In the genomic region with DNA sequence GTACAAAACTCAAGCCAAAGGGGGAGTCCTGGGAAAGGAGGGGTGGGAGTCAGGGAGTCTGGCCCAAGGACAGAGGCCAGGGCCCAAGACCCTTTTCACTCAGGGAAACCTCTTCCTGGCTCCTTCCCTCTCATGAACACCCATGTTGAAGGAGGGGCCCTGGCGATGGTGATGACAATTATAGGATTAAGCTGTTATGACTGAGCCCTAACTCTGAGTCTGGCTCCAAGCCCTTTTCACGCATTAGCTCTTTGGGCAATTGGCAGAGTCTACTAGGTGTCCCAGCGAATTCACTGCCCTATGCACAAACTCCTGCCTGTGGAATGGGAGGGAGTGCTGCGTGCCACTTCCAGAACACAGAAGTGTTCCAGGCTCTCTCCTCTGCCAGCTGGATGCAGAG, we compare ENCODE assay signal across 33 cellular contexts. TPM values are rescaled to one million over a fixed set of nuclear protein-coding genes. Genes with fewer than 3 reads are reported as not detected.
DNase-seq lines count a peak whose midpoint lies in the region; ATAC-seq and TF ChIP-seq lines count a peak whose summit lies in the region.
"Had no signal": no experiment of that assay in that cellular context is flagged by ENCODE, and none has a peak within 500 bp of the region (broad histone marks: within the 10 kb centered on the region; RNA-seq: fewer than 3 reads in every experiment).

No MANE protein-coding gene starts in this region.

- no TSS peak for BruUV-seq in Caco-2 (replicated peaks; lab: Mats Ljungman, UMichigan)

- peaks cover 30% of the 10 kb centered on the region for H3K36me3 Mint-ChIP-seq in CD4-positive, CD25-positive, alpha-beta regulatory T cell
- H3K36me3 Mint-ChIP-seq in central memory CD8-positive, alpha-beta T cell (ENCODE audit: insufficient read depth) = peaks cover 33% of the 10 kb centered on the region
- peaks cover 38% of the 10 kb centered on the region for H3K36me3 Mint-ChIP-seq in Caco-2 (ENCODE audit: insufficient read depth, unreplicated experiment)

- POLR2A ChIA-PET in HEK293 (lab: Yijun Ruan, JAX) (interaction anchor here (0.9 to 1.4 kb wide), 2 partner anchors 42 to 49 kb away, joined by 3 to 4 read pairs; a partner anchor contains a TSS), Caco-2 (lab: Charles Lee) (no interaction called here)

- no peak for TF ChIP-seq CTCF in HEK293 (tag by site-specific recombination; IDR thresholded peaks at IDR 0.05)
- no peak for TF ChIP-seq CTCF in osteoblast (IDR thresholded peaks at IDR 0.05; ENCODE audit: extremely low read depth, low read depth, low read length)
- no peak for TF ChIP-seq CTCF in Caco-2 (IDR thresholded peaks at IDR 0.05; ENCODE audit: insufficient read depth in 1 of 2, low read depth in 1 of 2, low read length in 1 of 2, severe bottlenecking in 1 of 2, unreplicated experiment in 1 of 2)

- intact Hi-C loops in Caco-2 (cut with micrococcal nuclease; ENCODE audit: unreplicated experiment) = no loop called here

- peaks cover 8% of the 10 kb centered on the region for H3K79me2 ChIP-seq in osteoblast (ENCODE audit: insufficient read depth, low read length)

- CTCF ChIA-PET in HEK293 (lab: Yijun Ruan, JAX) = interaction anchor here (0.6 to 8.2 kb wide), 14 partner anchors 16 to 260 kb away, joined by 3 to 167 read pairs (median 11); a partner anchor contains a TSS
- CTCF ChIA-PET in Caco-2 (lab: Charles Lee) = no interaction called here

- no peak overlapping the region for H3K4me3 Mint-ChIP-seq in CD4-positive, CD25-positive, alpha-beta regulatory T cell
- H3K4me3 Mint-ChIP-seq in central memory CD8-positive, alpha-beta T cell = no peak overlapping the region
- H3K4me3 Mint-ChIP-seq in Caco-2 (ENCODE audit: unreplicated experiment) = no peak overlapping the region
- H3K4me3 Mint-ChIP-seq: B cell had no signal

- H2AFZ ChIP-seq in osteoblast (ENCODE audit: low read length) = no peak overlapping the region
- H2AFZ ChIP-seq: PC-9 had no signal

- peak overlapping the region; percentile 36 to 76 (median 41) for H3K27ac Mint-ChIP-seq in CD4-positive, CD25-positive, alpha-beta regulatory T cell
- peak overlapping the region; percentile 74 for H3K27ac Mint-ChIP-seq in central memory CD8-positive, alpha-beta T cell (ENCODE audit: low read depth)
- H3K27ac Mint-ChIP-seq in Caco-2 (ENCODE audit: unreplicated experiment) = no peak overlapping the region
- H3K27ac Mint-ChIP-seq: B cell had no signal

- peaks cover 3% of the 10 kb centered on the region for H4K20me1 ChIP-seq in osteoblast (ENCODE audit: insufficient read depth, low read length)

- H3K9me3 ChIP-seq in CD4-positive, CD25-positive, alpha-beta regulatory T cell (ENCODE audit: control insufficient read depth in 2 of 2, low read length in 2 of 2) = no peaks in the 10 kb centered on the region
- H3K9me3 ChIP-seq in HEK293 (ENCODE audit: control insufficient read depth, insufficient read depth, low read depth, low read length) (no peaks in the 10 kb centered on the region), osteoblast (ENCODE audit: low read depth, low read length) (no peaks in the 10 kb centered on the region), Caco-2 (no peaks in the 10 kb centered on the region)
- H3K9me3 ChIP-seq: SJCRH30 had no signal

- H3K4me1 ChIP-seq in CD4-positive, CD25-positive, alpha-beta regulatory T cell (ENCODE audit: control insufficient read depth, insufficient read depth, low read length, poor library complexity, severe bottlenecking) = peaks cover 6% of the 10 kb centered on the region
- H3K4me1 ChIP-seq in HEK293 (ENCODE audit: control insufficient read depth, insufficient read depth, low read length) = no peaks in the 10 kb centered on the region
- H3K4me1 ChIP-seq in osteoblast (ENCODE audit: insufficient read depth, low read length) = peaks cover 7% of the 10 kb centered on the region
- no peaks in the 10 kb centered on the region for H3K4me1 ChIP-seq in Caco-2

- no peak overlapping the region for H3K4me2 ChIP-seq in osteoblast (ENCODE audit: insufficient read depth, low read length)
- H3K4me2 ChIP-seq: PC-9 had no signal

- peaks cover 42% of the 10 kb centered on the region for H3K36me3 ChIP-seq in CD4-positive, CD25-positive, alpha-beta regulatory T cell (ENCODE audit: control insufficient read depth, insufficient read depth, low read length)
- peaks cover 76 to 92% of the 10 kb centered on the region in 2 experiments for H3K36me3 ChIP-seq in HEK293 (ENCODE audit: control insufficient read depth in 2 of 2, insufficient read depth in 1 of 2, low read length in 2 of 2)
- peaks cover 40% of the 10 kb centered on the region for H3K36me3 ChIP-seq in osteoblast (ENCODE audit: insufficient read depth, low read length)
- peaks cover 3% of the 10 kb centered on the region for H3K36me3 ChIP-seq in Caco-2 (ENCODE audit: control insufficient read depth, insufficient read depth, low read length)

- no peak overlapping the region for H3K27ac ChIP-seq in CD4-positive, CD25-positive, alpha-beta regulatory T cell (ENCODE audit: insufficient read depth, low read length, poor library complexity, severe bottlenecking)
- H3K27ac ChIP-seq in HEK293 (ENCODE audit: extremely low read depth, low read depth, low read length) (peak overlapping the region; percentile 35; the same call in 1 of the 2 replicates), osteoblast (ENCODE audit: low read depth, low read length) (no peak overlapping the region)
- H3K27ac ChIP-seq: PC-9 had no signal

- no peak for ATAC-seq in CD4-positive, CD25-positive, alpha-beta regulatory T cell (ENCODE audit: low read depth in 2 of 2)
- no peak for ATAC-seq in central memory CD8-positive, alpha-beta T cell (replicated peaks; ENCODE audit: extremely low read depth, poor library complexity, severe bottlenecking)
- ATAC-seq in HG02623 (IDR thresholded peaks at IDR 0.05; ENCODE audit: unreplicated experiment) = no peak
- ATAC-seq: GM12878, K562, Right ventricle myocardium inferior, SK-N-SH treated with all-trans-retinoic acid at 6 μM for 48 hours had no signal

- H3K9me3 Mint-ChIP-seq in CD4-positive, CD25-positive, alpha-beta regulatory T cell = peaks cover 0 to 1% (median 0%) of the 10 kb centered on the region in 7 donors
- H3K9me3 Mint-ChIP-seq in central memory CD8-positive, alpha-beta T cell = no peaks in the 10 kb centered on the region
- H3K9me3 Mint-ChIP-seq in Caco-2 (ENCODE audit: unreplicated experiment) = no peaks in the 10 kb centered on the region

- H3K4me3 ChIP-seq in CD4-positive, CD25-positive, alpha-beta regulatory T cell (ENCODE audit: low read depth, low read length) = no peak overlapping the region
- H3K4me3 ChIP-seq in HEK293 (ENCODE audit: low read depth, low read length) = no peak overlapping the region
- no peak overlapping the region for H3K4me3 ChIP-seq in osteoblast (ENCODE audit: insufficient read depth, low read length)
- no peak overlapping the region for H3K4me3 ChIP-seq in Caco-2 (ENCODE audit: low read depth, low read length)
- H3K4me3 ChIP-seq: GM12878, K562, PC-9, SJCRH30 had no signal

- no peak for DNase-seq in CD4-positive, CD25-positive, alpha-beta regulatory T cell
- DNase-seq in central memory CD8-positive, alpha-beta T cell (ENCODE audit: low spot score in 2 of 2) = no peak
- peak; percentile 72 for DNase-seq in osteoblast (ENCODE audit: insufficient read length, low spot score, missing footprints)
- no peak for DNase-seq in OCI-M2 (lab: John Stamatoyannopoulos, UW; ENCODE audit: unreplicated experiment)
- DNase-seq in iPS-NIHi7 (ENCODE audit: extremely low spot score) = no peak
- DNase-seq in Caco-2 = no peak
- DNase-seq: DMS 273 treated with DMSO at 0.1 percent for 48 hours; DMS79; EL; GDM1; HCEC 1CT; Kasumi-1; NCI-H1092 treated with DMSO at 0.1 percent for 48 hours; NCI-H1436; NCI-H187; NCI-H2081 treated with DMSO at 0.1 percent for 48 hours; NCI-H2171; NCI-H226; NCI-H510A; NCI-H748 treated with DMSO at 0.1 percent for 48 hours; NK-92 treated with Interleukin-12 subunit alpha and Interleukin-12 subunit beta, amount 100 ng/mL, for 24 hours; PC-9 had no signal

- H3K4me1 Mint-ChIP-seq in CD4-positive, CD25-positive, alpha-beta regulatory T cell = peaks cover 0 to 14% (median 10%) of the 10 kb centered on the region in 4 donors
- peaks cover 24% of the 10 kb centered on the region for H3K4me1 Mint-ChIP-seq in central memory CD8-positive, alpha-beta T cell
- no peaks in the 10 kb centered on the region for H3K4me1 Mint-ChIP-seq in Caco-2 (ENCODE audit: low read depth, unreplicated experiment)

- no peaks in the 10 kb centered on the region for H3K27me3 Mint-ChIP-seq in CD4-positive, CD25-positive, alpha-beta regulatory T cell
- no peaks in the 10 kb centered on the region for H3K27me3 Mint-ChIP-seq in central memory CD8-positive, alpha-beta T cell
- H3K27me3 Mint-ChIP-seq in Caco-2 (ENCODE audit: insufficient read depth, unreplicated experiment) = no peaks in the 10 kb centered on the region
- H3K27me3 Mint-ChIP-seq: B cell had no signal

- H3K27me3 ChIP-seq in CD4-positive, CD25-positive, alpha-beta regulatory T cell (ENCODE audit: control insufficient read depth, insufficient read depth, low read length) = no peaks in the 10 kb centered on the region
- no peaks in the 10 kb centered on the region for H3K27me3 ChIP-seq in osteoblast (ENCODE audit: insufficient read depth, low read length)
- H3K27me3 ChIP-seq in Caco-2 (replicated peaks; ENCODE audit: control insufficient read depth, insufficient read depth, low read length) = no peaks in the 10 kb centered on the region
- H3K27me3 ChIP-seq: SJCRH30 had no signal

TF ChIP-seq in HEK293, 187 proteins besides CTCF, POLR2A, EP300 and RAD21 (continues in another document):
- TF ChIP-seq ZNF514 (tag by site-specific recombination; IDR thresholded peaks at IDR 0.05) (no peak), ZNF600 (tag by site-specific recombination; IDR thresholded peaks at IDR 0.05) (peak; percentile 55; the same call in 1 of the 2 replicates)

RNA-seq across cellular contexts. Expression of a gene that starts 20.7 kb away (rescaled TPM):
- total RNA-seq in CD4-positive, CD25-positive, alpha-beta regulatory T cell = 3.3 TPM
- polyA plus RNA-seq in CD4-positive, CD25-positive, alpha-beta regulatory T cell = 1 to 10 TPM in 3 of 4 donors, under 1 TPM in 1; 0.83 to 1.6 (median 1.3) TPM
- total RNA-seq in osteoblast (0.29 and 0.72 TPM in 2 replicates), Caco-2 (2022) (1.00 and 1.2 TPM in 2 replicates)
- total RNA-seq: H1, M059J, RPMI7951, SJCRH30 had no signal

RNA-seq across cellular contexts. Expression of a gene that starts 21.7 kb away (rescaled TPM):
- 35.4 TPM for total RNA-seq in CD4-positive, CD25-positive, alpha-beta regulatory T cell
- 10 to 100 TPM; 19.8 to 26.9 (median 24.3) TPM for polyA plus RNA-seq in CD4-positive, CD25-positive, alpha-beta regulatory T cell
- 21.4 and 22.7 TPM in 2 replicates for total RNA-seq in osteoblast
- total RNA-seq in Caco-2 (2022) = 40.7 and 44.5 TPM in 2 replicates

RNA-seq across cellular contexts. Expression of a gene that starts 21.9 kb away (rescaled TPM):
- not detected for total RNA-seq in CD4-positive, CD25-positive, alpha-beta regulatory T cell
- polyA plus RNA-seq in CD4-positive, CD25-positive, alpha-beta regulatory T cell = 1 to 10 TPM in 1 of 4 donors, under 1 TPM in 3; 0.42 to 1.3 (median 0.65) TPM
- total RNA-seq in osteoblast (0.72 and 2.9 TPM in 2 replicates), Caco-2 (2022) (0.30 TPM in 1 of 2 replicates, not detected in the other)

RNA-seq across cellular contexts. Expression of a gene that starts 26.7 kb away (rescaled TPM):
- total RNA-seq in CD4-positive, CD25-positive, alpha-beta regulatory T cell = 22.8 TPM
- polyA plus RNA-seq in CD4-positive, CD25-positive, alpha-beta regulatory T cell = 10 to 100 TPM; 55.1 to 73.5 (median 64.4) TPM
- total RNA-seq in osteoblast = 42.7 and 52.1 TPM in 2 replicates
- 39.6 and 42.5 TPM in 2 replicates for total RNA-seq in Caco-2 (2022)

RNA-seq across cellular contexts. Expression of a gene that starts 42.3 kb away (rescaled TPM):
- total RNA-seq in CD4-positive, CD25-positive, alpha-beta regulatory T cell = 40.9 TPM
- polyA plus RNA-seq in CD4-positive, CD25-positive, alpha-beta regulatory T cell = 1 to 10 TPM in 3 of 4 donors, under 1 TPM in 1; 0.54 to 3.0 (median 1.5) TPM
- total RNA-seq in osteoblast (18.9 and 23.2 TPM in 2 replicates), Caco-2 (2022) (27.7 and 30.1 TPM in 2 replicates)
